Comparison of ENCODE assay signal across 14 cellular contexts in the genomic region with DNA sequence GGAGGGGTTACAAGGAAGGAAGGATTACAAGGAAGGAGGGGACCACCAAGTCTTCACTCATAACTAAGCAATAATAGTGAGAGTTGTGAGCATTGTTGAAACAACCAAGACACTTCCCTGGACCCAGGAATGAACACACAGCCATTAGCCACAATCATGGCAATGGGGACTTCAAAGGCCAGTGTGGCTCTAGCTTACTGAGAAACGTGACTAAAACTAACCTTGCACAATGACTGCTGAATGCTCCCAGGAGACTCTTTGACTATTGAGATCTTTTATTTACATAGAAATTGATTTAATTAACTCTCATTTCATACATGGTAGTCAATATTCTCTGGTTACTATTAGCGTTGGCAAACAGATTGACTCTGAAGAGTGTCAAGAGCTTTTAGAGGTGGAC.
"Had no signal": no experiment of that assay in that cellular context is flagged by ENCODE, and none has a peak within 500 bp of the region (broad histone marks: within the 10 kb centered on the region; RNA-seq: fewer than 3 reads in every experiment).

No MANE protein-coding gene starts in this region.

- H3K36me3 ChIP-seq: breast epithelium, sigmoid colon, transverse colon had no signal

- FAIRE-seq: kidney had no signal

- H3K4me1 ChIP-seq: breast epithelium, sigmoid colon, transverse colon had no signal

- H3K9me3 ChIP-seq: breast epithelium, sigmoid colon, transverse colon had no signal

- H3K27me3 ChIP-seq: breast epithelium, sigmoid colon, transverse colon had no signal

- ATAC-seq: activated CD8-positive, alpha-beta T cell treated with anti-CD3 and anti-CD28 coated beads for 36 hours had no signal

- H3K27ac ChIP-seq: breast epithelium, sigmoid colon, transverse colon had no signal

- H3K4me3 ChIP-seq: breast epithelium, sigmoid colon, transverse colon had no signal

- DNase-seq: activated CD4-positive, alpha-beta T cell treated with anti-CD3 and anti-CD28 coated beads for 4 hours; activated CD8-positive, alpha-beta memory T cell treated with anti-CD3 and anti-CD28 coated beads, Interleukin-2, amount 50 U/mL, for 4 hours; activated CD8-positive, alpha-beta T cell treated with anti-CD3 and anti-CD28 coated beads for 36 hours; aorta; dermis blood vessel endothelial cell; endodermal cell; erythroblast; kidney; sigmoid colon; stimulated activated CD4-positive, alpha-beta T cell treated with anti-CD3 and anti-CD28 coated beads, Interleukin-12 subunit alpha, Interleukin-12 subunit beta, amount 100 ng/mL, for 4 hours; stimulated activated naive CD4-positive, alpha-beta T cell; substantia nigra; transverse colon had no signal
